14 cellular contexts compared by ENCODE assay signal in the genomic region with DNA sequence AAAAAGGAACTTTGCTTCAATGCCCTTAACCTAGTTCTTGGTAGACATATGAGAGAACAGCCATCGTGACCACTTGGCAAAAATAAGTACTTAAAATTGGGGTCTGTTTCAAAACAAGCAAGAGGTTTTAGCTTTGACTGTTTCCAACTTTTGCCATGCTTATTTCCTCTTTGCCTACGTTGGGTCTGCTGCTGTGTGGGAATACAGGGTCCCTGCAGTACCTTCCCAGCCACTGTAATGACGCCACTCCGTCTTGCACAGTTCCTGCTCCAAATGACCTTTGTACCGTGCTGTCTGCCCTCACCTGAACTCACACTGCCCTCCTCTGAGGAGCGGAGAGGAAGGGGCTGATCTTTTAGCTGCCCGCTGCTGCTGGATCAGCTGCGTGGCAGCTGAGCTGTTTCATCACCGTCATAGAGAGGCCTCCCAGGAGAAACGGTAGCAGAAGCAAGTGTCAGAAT.
DNase-seq lines count a peak whose midpoint lies in the region; ATAC-seq, FAIRE-seq and TF ChIP-seq lines count a peak whose summit lies in the region.
"Had no signal": no experiment of that assay in that cellular context is flagged by ENCODE, and none has a peak within 500 bp of the region (broad histone marks: within the 10 kb centered on the region; RNA-seq: fewer than 3 reads in every experiment).

No MANE protein-coding gene starts in this region.

- peak; percentile 35 to 90 for ATAC-seq in left cardiac atrium
- ATAC-seq in pancreas = peak; percentile 95 to 97 (median 96)
- no peak for ATAC-seq in HG02623 (IDR thresholded peaks at IDR 0.05; ENCODE audit: unreplicated experiment)
- ATAC-seq: stimulated activated naive CD8-positive, alpha-beta T cell treated with anti-CD3 and anti-CD28 coated beads, Interleukin-15, Interleukin-2, amounts not matched to agents 100 U/mL and 50 U/mL, for 24 hours had no signal

- H3K36me3 ChIP-seq in astrocyte (ENCODE audit: insufficient read depth, low read length) (peaks cover 4% of the 10 kb centered on the region), pancreas (no peaks in the 10 kb centered on the region)
- H3K36me3 ChIP-seq: BE2C had no signal

- no peak overlapping the region for H3K27ac Mint-ChIP-seq in astrocyte (ENCODE audit: unreplicated experiment)

- H3K27ac ChIP-seq in astrocyte (ENCODE audit: low read depth, low read length) = peak overlapping the region; percentile 48
- H3K27ac ChIP-seq in pancreas = peak overlapping the region in 1 of 4 donors; percentile 34

- H3K4me1 Mint-ChIP-seq in astrocyte (ENCODE audit: low read depth, unreplicated experiment) = peaks cover 17% of the 10 kb centered on the region

- no peaks in the 10 kb centered on the region for H3K9me3 Mint-ChIP-seq in astrocyte (ENCODE audit: unreplicated experiment)

- H3K27me3 Mint-ChIP-seq in astrocyte (ENCODE audit: low read depth, unreplicated experiment) = no peaks in the 10 kb centered on the region

- WGBS in pancreas, 2 donors = 17% methylated on average over 10 of the region's 10 CpGs

- H3K4me2 ChIP-seq in astrocyte (ENCODE audit: low read length) = peak overlapping the region; percentile 47

- H3K4me1 ChIP-seq in astrocyte (ENCODE audit: insufficient read depth, low read length) (peaks cover 11% of the 10 kb centered on the region), pancreas (peaks cover 7% of the 10 kb centered on the region in 3 donors)

- H3K4me3 Mint-ChIP-seq in astrocyte (ENCODE audit: unreplicated experiment) = no peak overlapping the region

- no peak overlapping the region for H2AFZ ChIP-seq in astrocyte (ENCODE audit: low read depth, low read length)

- no peak overlapping the region for H3K9ac ChIP-seq in astrocyte (ENCODE audit: low read length)

- TF ChIP-seq CTCF in astrocyte (IDR thresholded peaks at IDR 0.05; ENCODE audit: insufficient read depth, low read depth, low read length) (no peak), pancreas (IDR thresholded peaks at IDR 0.05) (no peak)

- H3K4me3 ChIP-seq in astrocyte (ENCODE audit: insufficient read depth, low read depth, low read length) = no peak overlapping the region
- no peak overlapping the region for H3K4me3 ChIP-seq in pancreas

- H3K27me3 ChIP-seq in astrocyte (ENCODE audit: insufficient read depth, low read length) = no peaks in the 10 kb centered on the region
- no peaks in the 10 kb centered on the region for H3K27me3 ChIP-seq in pancreas
- H3K27me3 ChIP-seq: BE2C had no signal

- peaks cover 15% of the 10 kb centered on the region for H4K20me1 ChIP-seq in astrocyte (ENCODE audit: insufficient read depth, low read length)

- peak; percentile 52 for DNase-seq in Daoy (ENCODE audit: low read depth)
- peak; percentile 59 for DNase-seq in astrocyte (ENCODE audit: low read depth)
- no peak for DNase-seq in left cardiac atrium
- peak in 5 of 6 donors; percentile 62 to 73 (median 67) for DNase-seq in pancreas
- DNase-seq in MV-4-11 (lab: John Stamatoyannopoulos, UW) = no peak
- DNase-seq in DMS153 treated with DMSO at 0.1 percent for 48 hours (lab: John Stamatoyannopoulos, UW; ENCODE audit: unreplicated experiment) = no peak
- DNase-seq in T1000 (lab: John Stamatoyannopoulos, UW) = no peak
- DNase-seq: activated CD4-positive, alpha-beta T cell treated with anti-CD3 and anti-CD28 coated beads, Interleukin-2, amount 50 U/mL, for 48 hours; activated gamma-delta T cell; BE2C; NCI-H2029; stimulated activated CD4-positive, alpha-beta T cell treated with anti-CD3 and anti-CD28 coated beads, Interleukin-4, amount 100 ng/mL, for 24 hours; stimulated activated naive CD8-positive, alpha-beta T cell treated with anti-CD3 and anti-CD28 coated beads, Interleukin-15, Interleukin-2, amounts not matched to agents 100 U/mL and 50 U/mL, for 24 hours had no signal

- FAIRE-seq in astrocyte (lab: Jason Lieb, UNC) (no peak), pancreas (lab: Jason Lieb, UNC) (no peak)

- H3K9me3 ChIP-seq in astrocyte (ENCODE audit: insufficient read depth, low read depth, low read length) (no peaks in the 10 kb centered on the region), pancreas (no peaks in the 10 kb centered on the region)
- H3K9me3 ChIP-seq: BE2C had no signal

- no peaks in the 10 kb centered on the region for H3K79me2 ChIP-seq in astrocyte (ENCODE audit: insufficient read depth, low read length)

- intact Hi-C loops in left cardiac atrium (cut with DNase I) = no loop called here
- intact Hi-C loops in pancreas (cut with DNase I) = no loop called here

- H3K36me3 Mint-ChIP-seq in astrocyte (ENCODE audit: low read depth, unreplicated experiment) = peaks cover 6% of the 10 kb centered on the region

Comparison
In these comparisons a context has a peak if more than half of its experiments do, and no peak if none do; other contexts are left out.
1. DNase-seq: peak in Daoy (single experiment), astrocyte (single experiment) and pancreas (5 of 6); none in left cardiac atrium (single experiment), MV-4-11 (single experiment), DMS153 treated with DMSO at 0.1 percent for 48 hours (single experiment) and T1000 (single experiment).